In the genomic region with DNA sequence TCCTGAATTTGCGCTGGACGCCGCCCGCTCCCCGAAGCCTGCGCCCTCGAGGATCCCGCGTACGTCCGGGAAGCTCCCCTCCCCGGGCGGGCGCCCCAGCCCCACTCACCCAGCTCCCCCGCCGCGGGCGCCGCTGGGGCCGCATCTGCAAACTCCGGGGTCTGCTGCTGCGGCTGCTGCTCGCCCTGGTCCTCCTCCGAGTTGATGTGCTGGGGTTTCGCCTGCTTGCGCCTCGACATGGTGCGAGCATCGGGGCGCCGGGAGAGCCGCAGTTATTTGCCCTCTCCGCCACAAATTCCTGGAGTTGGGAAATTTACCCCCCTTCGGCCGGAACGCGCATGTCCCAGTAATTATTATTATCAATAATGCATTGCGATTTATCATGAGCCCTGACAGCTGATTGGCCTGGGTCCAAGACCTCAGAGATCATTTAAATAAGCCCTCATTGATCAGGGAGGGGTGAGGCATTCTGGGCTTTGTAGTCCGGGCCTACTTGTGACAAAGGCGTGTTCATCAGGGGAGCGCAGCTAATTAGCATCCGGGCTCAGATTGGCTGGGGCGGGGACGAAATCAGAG, we compare ENCODE assay signal across 9 cellular contexts. TPM values are rescaled to one million over a fixed set of nuclear protein-coding genes. Genes with fewer than 3 reads are reported as not detected.
A peak's percentile ranks its signal among the peaks of the same experiment; 100 is the strongest.
DNase-seq lines count a peak whose midpoint lies in the region; ATAC-seq, FAIRE-seq and TF ChIP-seq lines count a peak whose summit lies in the region.
"Had no signal": no experiment of that assay in that cellular context is flagged by ENCODE, and none has a peak within 500 bp of the region (broad histone marks: within the 10 kb centered on the region; RNA-seq: fewer than 3 reads in every experiment).

SALL4 (minus strand) TSS at position 352 of the 576 bp plus-strand sequence; CDS start at position 239, 113 bp downstream.

- TF ChIP-seq EP300 in A549 (IDR thresholded peaks at IDR 0.05) = no peak

- DNase-seq in A549 (ENCODE audit: low read depth in 1 of 2, low spot score in 1 of 2) (no peak), NCI-H146 (lab: John Stamatoyannopoulos, UW) (peak; percentile 84), NCI-H2081 treated with DMSO at 0.1 percent for 48 hours (lab: John Stamatoyannopoulos, UW) (no peak), glomerular visceral epithelial cell (ENCODE audit: extremely low spot score) (no peak)
- DNase-seq: NK-92 treated with Interleukin-12 subunit alpha and Interleukin-12 subunit beta, amount 100 ng/mL, for 24 hours had no signal

- H3K9ac ChIP-seq in duodenal mucosa (ENCODE audit: low read depth in 1 of 2, low read length in 2 of 2) = no peak within 1 kb of the TSS

- WGBS in A549 (ENCODE audit: missing lambda C conversion rate) = 97% methylated on average over 44 of the region's 44 CpGs

- no peak for TF ChIP-seq POLR2A in A549 (IDR thresholded peaks at IDR 0.05; ENCODE audit: low read length)

- ATAC-seq in A549 (no peak), HG03095 (IDR thresholded peaks at IDR 0.05; ENCODE audit: unreplicated experiment) (no peak), GM21717 (IDR thresholded peaks at IDR 0.05; ENCODE audit: unreplicated experiment) (no peak)

- H3K36me3 ChIP-seq in duodenal mucosa (ENCODE audit: control insufficient read depth in 1 of 2, insufficient read depth in 2 of 2, low read length in 2 of 2) (no peaks in the 10 kb centered on the region), muscle layer of duodenum (ENCODE audit: control insufficient read depth in 1 of 2, insufficient read depth in 2 of 2, low read length in 2 of 2) (no peaks in the 10 kb centered on the region)

- CTCF ChIA-PET in A549 (lab: Yijun Ruan, JAX) = interaction anchor here (1.0 to 2.4 kb wide), 6 partner anchors 162 to 821 kb away, joined by 3 to 5 read pairs (median 3); no protein-coding TSS in a partner anchor

- H3K27ac ChIP-seq in A549 (peak within 1 kb of the TSS; percentile 95 to 96), duodenal mucosa (ENCODE audit: low read depth, low read length) (no peak within 1 kb of the TSS), muscle layer of duodenum (ENCODE audit: low read length) (no peak within 1 kb of the TSS)

- no peak for TF ChIP-seq CTCF in A549 (IDR thresholded peaks at IDR 0.05)

- no peaks in the 10 kb centered on the region for H3K9me3 ChIP-seq in A549
- no peaks in the 10 kb centered on the region for H3K9me3 ChIP-seq in duodenal mucosa (ENCODE audit: control insufficient read depth in 1 of 2, low read length in 2 of 2)
- no peaks in the 10 kb centered on the region for H3K9me3 ChIP-seq in muscle layer of duodenum (ENCODE audit: control insufficient read depth in 1 of 2, low read length in 2 of 2)

- H3K27me3 ChIP-seq in duodenal mucosa (ENCODE audit: control insufficient read depth in 1 of 2, insufficient read depth in 2 of 2, low read length in 2 of 2) (peaks cover 12 to 28% of the 10 kb centered on the region in 2 donors), muscle layer of duodenum (ENCODE audit: low read depth, low read length) (peaks cover 31% of the 10 kb centered on the region)

- peaks cover 26% of the 10 kb centered on the region for H3K4me1 ChIP-seq in A549
- H3K4me1 ChIP-seq in duodenal mucosa (ENCODE audit: control insufficient read depth in 1 of 2, insufficient read depth in 2 of 2, low read length in 2 of 2) = peaks cover 12 to 24% of the 10 kb centered on the region in 2 donors
- H3K4me1 ChIP-seq in muscle layer of duodenum (ENCODE audit: control insufficient read depth in 1 of 2, insufficient read depth in 2 of 2, low read length in 2 of 2) = peaks cover 0 to 25% of the 10 kb centered on the region in 2 donors

- TF ChIP-seq RAD21 in A549 (conservative IDR thresholded peaks at IDR 0.05 in 1 of 2, IDR thresholded peaks at IDR 0.05 in 1 of 2) = no peak

- H3K4me2 ChIP-seq in A549 = peak within 1 kb of the TSS; percentile 92

- H3K4me3 ChIP-seq in A549 (peak within 1 kb of the TSS; percentile 84), duodenal mucosa (ENCODE audit: low read depth in 1 of 2, low read length in 2 of 2) (peak within 1 kb of the TSS; percentile 57 to 61), muscle layer of duodenum (ENCODE audit: low read depth in 1 of 2, low read length in 2 of 2) (peak within 1 kb of the TSS; percentile 54 to 59)

- POLR2A ChIA-PET in A549 (lab: Yijun Ruan, JAX) = no interaction called here

- FAIRE-seq in A549 (lab: Jason Lieb, UNC) = no peak

TF ChIP-seq in A549, 52 proteins besides CTCF, POLR2A, EP300 and RAD21:
- TF ChIP-seq RFX5 (IDR thresholded peaks at IDR 0.05) (no peak), NPAS2 (CRISPR knock-in tag; IDR thresholded peaks at IDR 0.05; ENCODE audit: borderline replicate concordance) (no peak), FOSB (CRISPR knock-in tag; IDR thresholded peaks at IDR 0.05) (no peak), REST (IDR thresholded peaks at IDR 0.05) (no peak), PBX3 (IDR thresholded peaks at IDR 0.05) (no peak), CEBPB (IDR thresholded peaks at IDR 0.05) (no peak), BCL3 (IDR thresholded peaks at IDR 0.05) (no peak)
- TF ChIP-seq, protein P1, sequence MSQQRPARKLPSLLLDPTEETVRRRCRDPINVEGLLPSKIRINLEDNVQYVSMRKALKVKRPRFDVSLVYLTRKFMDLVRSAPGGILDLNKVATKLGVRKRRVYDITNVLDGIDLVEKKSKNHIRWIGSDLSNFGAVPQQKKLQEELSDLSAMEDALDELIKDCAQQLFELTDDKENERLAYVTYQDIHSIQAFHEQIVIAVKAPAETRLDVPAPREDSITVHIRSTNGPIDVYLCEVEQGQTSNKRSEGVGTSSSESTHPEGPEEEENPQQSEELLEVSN (IDR thresholded peaks at IDR 0.05; ENCODE audit: borderline replicate concordance, low read depth) = no peak
- TF ChIP-seq, protein P2, sequence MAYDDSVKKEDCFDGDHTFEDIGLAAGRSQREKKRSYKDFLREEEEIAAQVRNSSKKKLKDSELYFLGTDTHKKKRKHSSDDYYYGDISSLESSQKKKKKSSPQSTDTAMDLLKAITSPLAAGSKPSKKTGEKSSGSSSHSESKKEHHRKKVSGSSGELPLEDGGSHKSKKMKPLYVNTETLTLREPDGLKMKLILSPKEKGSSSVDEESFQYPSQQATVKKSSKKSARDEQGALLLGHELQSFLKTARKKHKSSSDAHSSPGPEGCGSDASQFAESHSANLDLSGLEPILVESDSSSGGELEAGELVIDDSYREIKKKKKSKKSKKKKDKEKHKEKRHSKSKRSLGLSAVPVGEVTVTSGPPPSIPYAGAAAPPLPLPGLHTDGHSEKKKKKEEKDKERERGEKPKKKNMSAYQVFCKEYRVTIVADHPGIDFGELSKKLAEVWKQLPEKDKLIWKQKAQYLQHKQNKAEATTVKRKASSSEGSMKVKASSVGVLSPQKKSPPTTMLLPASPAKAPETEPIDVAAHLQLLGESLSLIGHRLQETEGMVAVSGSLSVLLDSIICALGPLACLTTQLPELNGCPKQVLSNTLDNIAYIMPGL (CRISPR knock-in tag; IDR thresholded peaks at IDR 0.05; ENCODE audit: borderline replicate concordance) = no peak

RNA-seq across cellular contexts. Expression of gene SALL4, which starts in this region (rescaled TPM):
- 7.6 and 8.5 TPM in 2 replicates for polyA plus RNA-seq in A549 (2011; rRNA removed)
- 2.0 and 2.2 TPM in 2 replicates for polyA plus RNA-seq in A549 (2012; cell fraction: cytosol; rRNA removed)
- polyA plus RNA-seq in A549 (2012; cell fraction: nucleus; rRNA removed) = 12.2 and 12.8 TPM in 2 replicates
- 2.3 to 3.8 TPM (median 2.5 TPM) in 3 replicates for polyA plus RNA-seq in A549 (2017; fragmentation: RNase III; extraction: RNeasy Plus Mini Kit Qiagen cat#74134 plus additional on column Dnase treatment)
- 3.7 and 4.1 TPM in 2 replicates for polyA minus RNA-seq in A549 (2011; rRNA and poly(A)+ RNA removed)

Comparison
In these comparisons a context has a peak if more than half of its experiments do, and no peak if none do; other contexts are left out.
1. H3K27ac ChIP-seq: peak in A549 (2 of 2); none in duodenal mucosa (single experiment) and muscle layer of duodenum (single experiment).
2. Peak in every context shown above with its lines, with median percentiles within 50 percentile points of each other: H3K4me3 ChIP-seq.